Comparison of ENCODE assay signal across 11 cellular contexts in genomic region chr19:46678110-46678732, GRCh38. TPM values are rescaled to one million over a fixed set of nuclear protein-coding genes. Genes with fewer than 3 reads are reported as not detected.
DNase-seq lines count a peak whose midpoint lies in the region; ATAC-seq, FAIRE-seq and TF ChIP-seq lines count a peak whose summit lies in the region.
"Had no signal": no experiment of that assay in that cellular context is flagged by ENCODE, and none has a peak within 500 bp of the region (broad histone marks: within the 10 kb centered on the region; RNA-seq: fewer than 3 reads in every experiment).

No MANE protein-coding gene starts in this region.

- H3K27ac ChIP-seq in A549, result no peak overlapping the region
- no peak overlapping the region for H3K27ac ChIP-seq in IMR-90 (ENCODE audit: insufficient read depth, low read length)
- H3K27ac ChIP-seq in lower lobe of right lung, result no peak overlapping the region

- 93% methylated on average over 20 of the region's 26 CpGs for WGBS in A549 (ENCODE audit: missing lambda C conversion rate)
- WGBS in IMR-90 (ENCODE audit: extremely low coverage in 2 of 2, insufficient read length in 1 of 2), 2 experiments, result 91% methylated on average over 14 of the region's 26 CpGs; no CpG with 5 or more reads in 1 of the 2 experiments

- no peak for TF ChIP-seq EP300 in A549 (IDR thresholded peaks at IDR 0.05)

- H4K8ac ChIP-seq in IMR-90 (ENCODE audit: low read depth in 2 of 2, low read length in 2 of 2), result no peak overlapping the region

- no peak overlapping the region for H4K91ac ChIP-seq in IMR-90 (ENCODE audit: insufficient read depth, low read depth, low read length)

- H2BK5ac ChIP-seq in IMR-90 (ENCODE audit: low read depth, low read length, poor library complexity, severe bottlenecking), result no peak overlapping the region

- in situ Hi-C loops in IMR-90 (cut with MboI; ENCODE audit: low sequenced_read_pairs), result no loop called here

- peaks cover 65% of the 10 kb centered on the region for H3K36me3 ChIP-seq in IMR-90 (ENCODE audit: control insufficient read depth, insufficient read depth, low read length)
- peaks cover 100% of the 10 kb centered on the region for H3K36me3 ChIP-seq in lower lobe of right lung

- no peak overlapping the region for H2BK20ac ChIP-seq in IMR-90 (ENCODE audit: low read depth, low read length)

- TF ChIP-seq POLR2A in A549 (IDR thresholded peaks at IDR 0.05; ENCODE audit: low read length) (no peak), IMR-90 (IDR thresholded peaks at IDR 0.05; ENCODE audit: low read depth, low read length) (no peak)

- H3K23ac ChIP-seq in IMR-90 (ENCODE audit: low read depth, low read length), result no peak overlapping the region

- peak overlapping the region; percentile 32 for H2AFZ ChIP-seq in IMR-90 (replicated peaks; ENCODE audit: low read length, poor library complexity)

- intact Hi-C loops in IMR-90 (cut with micrococcal nuclease), result no loop called here
- intact Hi-C loops in lower lobe of right lung (cut with DNase I), result no loop called here

- H3K4ac ChIP-seq in IMR-90 (ENCODE audit: low read depth, low read length), result no peak overlapping the region

- ATAC-seq in A549, result peak; percentile 64 to 84
- peak; percentile 62; the same call in 1 of the 2 replicates for ATAC-seq in IMR-90 (ENCODE audit: low read depth)
- ATAC-seq in lower lobe of right lung, result peak; percentile 48 to 64
- no peak for ATAC-seq in GM19452 (IDR thresholded peaks at IDR 0.05; ENCODE audit: unreplicated experiment)

- no peaks in the 10 kb centered on the region; the same call in none of the 2 replicates for H4K20me1 ChIP-seq in IMR-90 (ENCODE audit: insufficient read depth, low read length)

- TF ChIP-seq RAD21 in A549 (conservative IDR thresholded peaks at IDR 0.05 in 1 of 2, IDR thresholded peaks at IDR 0.05 in 1 of 2) (no peak), IMR-90 (IDR thresholded peaks at IDR 0.05; ENCODE audit: low read length) (no peak)

- H2BK120ac ChIP-seq in IMR-90 (ENCODE audit: low read depth, low read length), result no peak overlapping the region

- H3K56ac ChIP-seq in IMR-90 (ENCODE audit: extremely low read depth, insufficient read depth, low read length), result no peak overlapping the region

- no peak overlapping the region for H3K14ac ChIP-seq in IMR-90 (replicated peaks; ENCODE audit: low read depth, low read length)

- no peak overlapping the region for H4K5ac ChIP-seq in IMR-90 (ENCODE audit: low read depth, low read length)

- no peaks in the 10 kb centered on the region for H3K4me1 ChIP-seq in A549
- H3K4me1 ChIP-seq in IMR-90 (ENCODE audit: control insufficient read depth, insufficient read depth, low read length), result no peaks in the 10 kb centered on the region
- H3K4me1 ChIP-seq in lower lobe of right lung, result no peaks in the 10 kb centered on the region

- no peaks in the 10 kb centered on the region for H3K27me3 ChIP-seq in IMR-90 (ENCODE audit: control insufficient read depth, insufficient read depth, low read length)
- no peaks in the 10 kb centered on the region for H3K27me3 ChIP-seq in lower lobe of right lung (ENCODE audit: low read depth)

- peaks cover 12% of the 10 kb centered on the region for H3K9me1 ChIP-seq in IMR-90 (ENCODE audit: insufficient read depth, low read length)

- POLR2A ChIA-PET in A549 (lab: Yijun Ruan, JAX), result no interaction called here
- POLR2A ChIA-PET in IMR-90 (lab: Charles Lee; ENCODE audit: unreplicated experiment), result no interaction called here

- H3K9ac ChIP-seq in IMR-90 (ENCODE audit: low read depth, low read length), result no peak overlapping the region

- DNase-seq in A549 (ENCODE audit: low read depth in 1 of 2, low spot score in 1 of 2), result peak; percentile 64
- DNase-seq in IMR-90, result no peak
- peak; percentile 67 for DNase-seq in activated T-cell treated with anti-CD3 and anti-CD28 coated beads, Interleukin-2, amount 50 U/mL, for 1 hour
- DNase-seq in lower lobe of right lung, result no peak
- DNase-seq in T1000 (lab: John Stamatoyannopoulos, UW), result no peak
- no peak for DNase-seq in SHP77 treated with DMSO at 0.1 percent for 48 hours (lab: John Stamatoyannopoulos, UW)
- no peak for DNase-seq in NCI-H1105 treated with DMSO at 0.1 percent for 48 hours (lab: John Stamatoyannopoulos, UW)

- no peak overlapping the region for H2AK9ac ChIP-seq in IMR-90 (replicated peaks; ENCODE audit: low read depth, low read length, poor library complexity)

- no peak for TF ChIP-seq CTCF in A549 (IDR thresholded peaks at IDR 0.05)
- TF ChIP-seq CTCF in IMR-90 (conservative IDR thresholded peaks at IDR 0.05; ENCODE audit: low read depth, low read length), result no peak
- TF ChIP-seq CTCF in lower lobe of right lung (IDR thresholded peaks at IDR 0.05), result no peak

- peaks cover 0 to 15% of the 10 kb centered on the region in 2 experiments; a peak in 2 of 4 replicates for H3K79me1 ChIP-seq in IMR-90 (ENCODE audit: low read depth in 1 of 2, low read length in 2 of 2)

- H3K9me3 ChIP-seq in A549, result no peaks in the 10 kb centered on the region
- H3K9me3 ChIP-seq in IMR-90 (ENCODE audit: control insufficient read depth, insufficient read depth, low read length), result no peaks in the 10 kb centered on the region
- H3K9me3 ChIP-seq in lower lobe of right lung, result no peaks in the 10 kb centered on the region

- H3K18ac ChIP-seq in IMR-90 (ENCODE audit: low read depth, low read length), result no peak overlapping the region

- dilution Hi-C loops in IMR-90 (cut with HindIII; ENCODE audit: low sequenced_read_pairs, unreplicated experiment), result no loop called here

- CTCF ChIA-PET in A549 (lab: Yijun Ruan, JAX), result interaction anchor here (1.1 to 7.8 kb wide), 5 partner anchors 16 to 148 kb away, joined by 3 to 100 read pairs (median 12); partner anchors contain the start of gene DACT3
- CTCF ChIA-PET in IMR-90 (lab: Yijun Ruan, JAX), result no interaction called here

- no TSS peak for BruUV-seq in IMR-90 (replicated peaks; lab: Mats Ljungman, UMichigan)

- H2AK5ac ChIP-seq in IMR-90 (ENCODE audit: low read depth, low read length), result no peak overlapping the region

- no peak overlapping the region for H3K4me2 ChIP-seq in A549
- no peak overlapping the region for H3K4me2 ChIP-seq in IMR-90 (ENCODE audit: low read depth, low read length)

- H2BK15ac ChIP-seq in IMR-90 (ENCODE audit: low read depth, low read length), result no peak overlapping the region

- no peak for FAIRE-seq in A549 (lab: Jason Lieb, UNC)
- FAIRE-seq: G401.6 had no signal

- no peak overlapping the region for H3K4me3 ChIP-seq in A549
- H3K4me3 ChIP-seq in IMR-90 (ENCODE audit: insufficient read depth, low read depth, low read length), result no peak overlapping the region
- no peak overlapping the region for H3K4me3 ChIP-seq in lower lobe of right lung

TF ChIP-seq in IMR-90, 13 proteins besides CTCF, POLR2A, EP300 and RAD21 (continues in another document):
- TF ChIP-seq MAZ (IDR thresholded peaks at IDR 0.05; ENCODE audit: borderline replicate concordance, low read depth, low read length) (no peak), FOS (IDR thresholded peaks at IDR 0.05; ENCODE audit: low read depth, low read length) (no peak), BHLHE40 (IDR thresholded peaks at IDR 0.05; ENCODE audit: low read depth, low read length) (no peak)

RNA-seq across cellular contexts. Expression of gene DACT3, which starts 17.2 kb away (rescaled TPM):
- polyA plus RNA-seq in A549 (2011; rRNA removed) (0.13 and 0.36 TPM in 2 replicates), A549 (2017; fragmentation: RNase III; extraction: RNeasy Plus Mini Kit Qiagen cat#74134 plus additional on column Dnase treatment) (0.14 to 0.33 TPM (median 0.32 TPM) in 3 replicates), IMR-90 (2012; rRNA removed) (4.9 and 5.7 TPM in 2 replicates)
- 0.22 and 0.32 TPM in 2 replicates for polyA plus RNA-seq in A549 (2012; cell fraction: cytosol; rRNA removed)
- 0.26 and 0.31 TPM in 2 replicates for polyA plus RNA-seq in A549 (2012; cell fraction: nucleus; rRNA removed)
- polyA minus RNA-seq in A549 (2011; rRNA and poly(A)+ RNA removed), result 0.10 and 0.29 TPM in 2 replicates
- total RNA-seq in IMR-90 (2012; rRNA removed) (1.6 and 1.9 TPM in 2 replicates), lower lobe of right lung (4.9 TPM)
- polyA plus RNA-seq in IMR-90 (2012; cell fraction: cytosol; rRNA removed), result 3.0 and 6.6 TPM in 2 replicates
- 6.5 and 7.5 TPM in 2 replicates for polyA plus RNA-seq in IMR-90 (2012; cell fraction: nucleus; rRNA removed; ENCODE audit: low replicate concordance)

RNA-seq across cellular contexts. Expression of gene PRKD2, which starts 38.7 kb away (rescaled TPM):
- polyA plus RNA-seq in A549 (2011; rRNA removed) (8.3 and 10.4 TPM in 2 replicates), A549 (2017; fragmentation: RNase III; extraction: RNeasy Plus Mini Kit Qiagen cat#74134 plus additional on column Dnase treatment) (21.7 to 25.8 TPM (median 24.6 TPM) in 3 replicates), IMR-90 (2012; rRNA removed) (18.8 and 19.6 TPM in 2 replicates)
- 20.7 and 21.5 TPM in 2 replicates for polyA plus RNA-seq in A549 (2012; cell fraction: cytosol; rRNA removed)
- 43.5 and 59.2 TPM in 2 replicates for polyA plus RNA-seq in A549 (2012; cell fraction: nucleus; rRNA removed)
- 22.8 and 23.8 TPM in 2 replicates for polyA minus RNA-seq in A549 (2011; rRNA and poly(A)+ RNA removed)
- total RNA-seq in IMR-90 (2012; rRNA removed) (9.9 and 10.0 TPM in 2 replicates), lower lobe of right lung (45.0 TPM)
- polyA plus RNA-seq in IMR-90 (2012; cell fraction: cytosol; rRNA removed), result 8.8 and 25.6 TPM in 2 replicates
- polyA plus RNA-seq in IMR-90 (2012; cell fraction: nucleus; rRNA removed; ENCODE audit: low replicate concordance), result 44.4 and 97.9 TPM in 2 replicates

RNA-seq across cellular contexts. Expression of gene GNG8, which starts 42.2 kb away (rescaled TPM):
- not detected in 2 replicates for polyA plus RNA-seq in A549 (2011; rRNA removed)
- not detected in 2 replicates for polyA plus RNA-seq in A549 (2012; cell fraction: cytosol; rRNA removed)
- polyA plus RNA-seq in A549 (2012; cell fraction: nucleus; rRNA removed), result not detected in 2 replicates
- not detected in 3 replicates for polyA plus RNA-seq in A549 (2017; fragmentation: RNase III; extraction: RNeasy Plus Mini Kit Qiagen cat#74134 plus additional on column Dnase treatment)
- not detected in 2 replicates for polyA minus RNA-seq in A549 (2011; rRNA and poly(A)+ RNA removed)
- total RNA-seq in IMR-90 (2012; rRNA removed), result not detected in 2 replicates
- polyA plus RNA-seq in IMR-90 (2012; rRNA removed), result not detected in 2 replicates
- polyA plus RNA-seq in IMR-90 (2012; cell fraction: cytosol; rRNA removed), result not detected in 2 replicates
- polyA plus RNA-seq in IMR-90 (2012; cell fraction: nucleus; rRNA removed; ENCODE audit: low replicate concordance), result not detected in 2 replicates
- total RNA-seq in lower lobe of right lung, result not detected
- total RNA-seq: glomerular endothelial cell, urinary bladder had no signal
- polyA plus RNA-seq: urinary bladder had no signal

RNA-seq across cellular contexts. Expression of gene PTGIR, which starts 53.3 kb away (rescaled TPM):
- polyA plus RNA-seq in A549 (2011; rRNA removed) (0.06 TPM in 1 of 2 replicates, not detected in the other), A549 (2017; fragmentation: RNase III; extraction: RNeasy Plus Mini Kit Qiagen cat#74134 plus additional on column Dnase treatment) (0.07 TPM in 1 of 3 replicates, not detected in the others), IMR-90 (2012; rRNA removed) (4.9 and 5.3 TPM in 2 replicates)
- polyA plus RNA-seq in A549 (2012; cell fraction: cytosol; rRNA removed), result 0.09 and 0.12 TPM in 2 replicates
- 0.22 and 0.42 TPM in 2 replicates for polyA plus RNA-seq in A549 (2012; cell fraction: nucleus; rRNA removed)
- not detected in 2 replicates for polyA minus RNA-seq in A549 (2011; rRNA and poly(A)+ RNA removed)
- total RNA-seq in IMR-90 (2012; rRNA removed) (0.54 and 0.56 TPM in 2 replicates), lower lobe of right lung (6.9 TPM)
- polyA plus RNA-seq in IMR-90 (2012; cell fraction: cytosol; rRNA removed), result 2.8 and 7.8 TPM in 2 replicates
- 18.1 and 39.4 TPM in 2 replicates for polyA plus RNA-seq in IMR-90 (2012; cell fraction: nucleus; rRNA removed; ENCODE audit: low replicate concordance)

Comparison
In these comparisons a context has a peak if more than half of its experiments do, and no peak if none do; other contexts are left out.
1. DNase-seq: peak in A549 (2 of 2) and activated T-cell treated with anti-CD3 and anti-CD28 coated beads, Interleukin-2, amount 50 U/mL, for 1 hour (single experiment); none in IMR-90 (single experiment), lower lobe of right lung (single experiment), T1000 (single experiment), SHP77 treated with DMSO at 0.1 percent for 48 hours (single experiment) and NCI-H1105 treated with DMSO at 0.1 percent for 48 hours (single experiment).